1 cellular context compared by ENCODE assay signal in genomic region chr7:98251844-98252639, GRCh38.
TF ChIP-seq lines count a peak whose summit lies in the region.

TECPR1 (minus strand) TSS chr7:98252232; CDS start chr7:98246146, 6,086 bp downstream.

TF ChIP-seq in GM12878, 131 proteins besides CTCF, POLR2A, EP300 and RAD21 (continued from another document and continues in another):
- TF ChIP-seq ZNF687 (IDR thresholded peaks at IDR 0.05) (peak; percentile 24; the same call in 1 of the 2 replicates), PML (IDR thresholded peaks at IDR 0.05; ENCODE audit: low read length) (no peak), ESRRA (IDR thresholded peaks at IDR 0.05; ENCODE audit: low read length) (no peak), CREB1 (IDR thresholded peaks at IDR 0.05; ENCODE audit: low read depth) (peak; percentile 93), E2F4 (IDR thresholded peaks at IDR 0.05; ENCODE audit: low read depth, low read length) (no peak), MEF2B (IDR thresholded peaks at IDR 0.05; ENCODE audit: partially characterized antibody, poor library complexity, severe bottlenecking) (no peak), POLR2AphosphoS2 (IDR thresholded peaks at IDR 0.05; ENCODE audit: low read depth, low read length) (no peak), BHLHE40 (IDR thresholded peaks at IDR 0.05; ENCODE audit: borderline replicate concordance in 1 of 2, low read depth in 2 of 2, low read length in 1 of 2) (peak in 1 of 2 experiments; percentile 57; a peak in 1 of 4 replicates), ASH2L (IDR thresholded peaks at IDR 0.05; ENCODE audit: borderline replicate concordance, low read depth) (no peak), ZNF274 (IDR thresholded peaks at IDR 0.05; ENCODE audit: insufficient read depth, insufficient read length) (no peak), ATF7 (IDR thresholded peaks at IDR 0.05; ENCODE audit: low read depth) (no peak), SP1 (IDR thresholded peaks at IDR 0.05; ENCODE audit: low read depth, low read length) (peak; percentile 95), CHD4 (IDR thresholded peaks at IDR 0.05) (no peak), SMAD1 (IDR thresholded peaks at IDR 0.05; ENCODE audit: low read depth, partially characterized antibody) (no peak), CEBPZ (IDR thresholded peaks at IDR 0.05; ENCODE audit: low read depth, low read length) (no peak), TCF3 (IDR thresholded peaks at IDR 0.05; ENCODE audit: borderline replicate concordance, insufficient read depth, low read depth, low read length) (peak; percentile 39; the same call in 1 of the 2 replicates), CREM (IDR thresholded peaks at IDR 0.05; ENCODE audit: low read depth) (peak; percentile 82), RFX5 (IDR thresholded peaks at IDR 0.05; ENCODE audit: low read depth, low read length) (peak; percentile 76), BCLAF1 (IDR thresholded peaks at IDR 0.05) (no peak), ZNF384 (IDR thresholded peaks at IDR 0.05; ENCODE audit: borderline replicate concordance, low read depth, low read length) (no peak), ZSCAN29 (IDR thresholded peaks at IDR 0.05) (no peak), TBL1XR1 (IDR thresholded peaks at IDR 0.05; ENCODE audit: low read depth, low read length) (no peak; the same call in 1 of the 2 replicates), IKZF2 (IDR thresholded peaks at IDR 0.05) (no peak), SREBF2 (IDR thresholded peaks at IDR 0.05; ENCODE audit: low read length) (no peak), SMC3 (IDR thresholded peaks at IDR 0.05; ENCODE audit: borderline replicate concordance, low read length) (no peak), ZBTB11 (CRISPR knock-in tag; IDR thresholded peaks at IDR 0.05) (peak; percentile 68), HDGF (IDR thresholded peaks at IDR 0.05) (no peak; the same call in 1 of the 2 replicates), CUX1 (IDR thresholded peaks at IDR 0.05; ENCODE audit: insufficient replicate concordance, low read depth, low read length) (no peak), NRF1 (conservative IDR thresholded peaks at IDR 0.05; ENCODE audit: low read depth, low read length) (no peak), SKIL (IDR thresholded peaks at IDR 0.05; ENCODE audit: low read depth, poor library complexity, severe bottlenecking) (no peak), ATF3 (IDR thresholded peaks at IDR 0.05; ENCODE audit: borderline replicate concordance, extremely low read depth, low read depth, low read length) (no peak), EED (IDR thresholded peaks at IDR 0.05; ENCODE audit: low read depth) (no peak), TCF12 (IDR thresholded peaks at IDR 0.05; ENCODE audit: low read depth, low read length) (0 out of 2 replicates have a peak, but pooled peaks have one; percentile 11)
